Comparison of ENCODE assay signal across 8 cellular contexts in genomic region chr2:217943379-217944321, GRCh38. TPM values are rescaled to one million over a fixed set of nuclear protein-coding genes. Genes with fewer than 3 reads are reported as not detected.
DNase-seq lines count a peak whose midpoint lies in the region; ATAC-seq and TF ChIP-seq lines count a peak whose summit lies in the region.

No MANE protein-coding gene starts in this region.

- TF ChIP-seq POLR2A in heart left ventricle (IDR thresholded peaks at IDR 0.05), result peak; percentile 64 to 96

- H4K91ac ChIP-seq in trophoblast cell (ENCODE audit: low read depth, low read length), result peak overlapping the region; percentile 10

- in situ Hi-C loops in Caki2 (cut with HindIII; ENCODE audit: low pct_unique_long_range_greater_than_20kb, low sequenced_read_pairs), result no loop called here

- intact Hi-C loops in heart left ventricle (cut with DNase I), result loop anchor here in 9 of 10 donors (1.0 to 5.0 kb wide), 8 partner anchors 39 to 156 kb away; no protein-coding TSS in a partner anchor

- no peaks in the 10 kb centered on the region for H3K9me3 Mint-ChIP-seq in activated T-helper 17 cell treated with anti-CD3 and anti-CD28 coated beads, Interleukin-2, amount 50 U/mL, for 72 hours

- TF ChIP-seq CTCF in heart left ventricle (IDR thresholded peaks at IDR 0.05), result peak; percentile 24 to 67 (median 52)

- peak overlapping the region; percentile 92 to 99 (median 96) for H3K27ac ChIP-seq in heart left ventricle
- no peak overlapping the region for H3K27ac ChIP-seq in trophoblast cell (ENCODE audit: low read depth, low read length)

- no peak overlapping the region for H3K9ac ChIP-seq in trophoblast cell (ENCODE audit: low read length)

- no peak overlapping the region for H2AK5ac ChIP-seq in trophoblast cell (ENCODE audit: low read length)

- no peak overlapping the region for H3K18ac ChIP-seq in trophoblast cell (ENCODE audit: low read length)

- H4K8ac ChIP-seq in trophoblast cell (ENCODE audit: low read depth, low read length), result no peak overlapping the region

- peaks cover 0 to 2% (median 0%) of the 10 kb centered on the region in 9 donors for H3K36me3 ChIP-seq in heart left ventricle
- no peaks in the 10 kb centered on the region for H3K36me3 ChIP-seq in trophoblast cell (ENCODE audit: control insufficient read depth in 1 of 2, insufficient read depth in 2 of 2, low read length in 2 of 2)

- no peak overlapping the region for H3K4me3 Mint-ChIP-seq in activated T-helper 17 cell treated with anti-CD3 and anti-CD28 coated beads, Interleukin-2, amount 50 U/mL, for 72 hours

- H3K4me1 Mint-ChIP-seq in activated T-helper 17 cell treated with anti-CD3 and anti-CD28 coated beads, Interleukin-2, amount 50 U/mL, for 72 hours, result no peaks in the 10 kb centered on the region

- H3K9me3 ChIP-seq in heart left ventricle, result no peaks in the 10 kb centered on the region
- H3K9me3 ChIP-seq in trophoblast cell (ENCODE audit: insufficient read depth, low read depth, low read length), result no peaks in the 10 kb centered on the region

- peaks cover 8 to 82% (median 65%) of the 10 kb centered on the region in 12 donors for H3K4me1 ChIP-seq in heart left ventricle
- H3K4me1 ChIP-seq in trophoblast cell (ENCODE audit: control insufficient read depth in 1 of 2, insufficient read depth in 2 of 2, low read length in 2 of 2), result peaks cover 12 to 14% of the 10 kb centered on the region in 2 experiments

- no peak overlapping the region for H3K27ac Mint-ChIP-seq in activated T-helper 17 cell treated with anti-CD3 and anti-CD28 coated beads, Interleukin-2, amount 50 U/mL, for 72 hours

- H3K23ac ChIP-seq in trophoblast cell (ENCODE audit: low read length), result no peak overlapping the region

- no peak overlapping the region for H2BK120ac ChIP-seq in trophoblast cell (ENCODE audit: insufficient read depth, low read length, poor library complexity)

- no peak overlapping the region for H2BK12ac ChIP-seq in trophoblast cell (ENCODE audit: low read length)

- H3K27me3 ChIP-seq in heart left ventricle, result no peaks in the 10 kb centered on the region
- no peaks in the 10 kb centered on the region for H3K27me3 ChIP-seq in trophoblast cell (ENCODE audit: insufficient read depth, low read length)

- peak; percentile 56 for DNase-seq in Caki2 (ENCODE audit: low read depth)
- peak; percentile 29 to 39 for DNase-seq in Kasumi-1 (lab: John Stamatoyannopoulos, UW)
- DNase-seq in heart left ventricle, result peak; percentile 91 to 94 (median 92)
- DNase-seq in trophoblast cell, result peak; percentile 36 to 51
- DNase-seq in activated gamma-delta T cell (lab: John Stamatoyannopoulos, UW), result no peak

- no peaks in the 10 kb centered on the region for H3K79me2 ChIP-seq in trophoblast cell (ENCODE audit: control insufficient read depth, insufficient read depth, low read length, poor library complexity)

- no peak overlapping the region for H3K14ac ChIP-seq in trophoblast cell (ENCODE audit: low read length)

- no peak overlapping the region for H4K12ac ChIP-seq in trophoblast cell (ENCODE audit: low read depth, low read length)

- H3K79me1 ChIP-seq in trophoblast cell (ENCODE audit: low read length), result peaks cover 2% of the 10 kb centered on the region

- peak overlapping the region; percentile 56 to 95 (median 82) for H3K4me3 ChIP-seq in heart left ventricle
- peak overlapping the region; percentile 13 for H3K4me3 ChIP-seq in trophoblast cell (ENCODE audit: low read depth, low read length)

- no peaks in the 10 kb centered on the region for H3K36me3 Mint-ChIP-seq in activated T-helper 17 cell treated with anti-CD3 and anti-CD28 coated beads, Interleukin-2, amount 50 U/mL, for 72 hours (ENCODE audit: low read depth)

- H2AFZ ChIP-seq in trophoblast cell (ENCODE audit: insufficient read depth, low read length, poor library complexity), result no peak overlapping the region

- H3K4ac ChIP-seq in trophoblast cell (ENCODE audit: low read depth, low read length), result no peak overlapping the region

- H2BK5ac ChIP-seq in trophoblast cell (ENCODE audit: low read depth, low read length, poor library complexity), result no peak overlapping the region

- peak overlapping the region; percentile 46 for H3K4me2 ChIP-seq in trophoblast cell (ENCODE audit: low read length)

- WGBS in heart left ventricle, 4 donors, result 0 to 3% (median 1%) methylated on average over 10 to 16 of the region's 16 CpGs
- WGBS in trophoblast cell (ENCODE audit: extremely low coverage, insufficient coverage, insufficient read length), result 100% methylated on average over 3 of the region's 16 CpGs

- H3K27me3 Mint-ChIP-seq in activated T-helper 17 cell treated with anti-CD3 and anti-CD28 coated beads, Interleukin-2, amount 50 U/mL, for 72 hours, result peaks cover 45% of the 10 kb centered on the region

- ATAC-seq in activated T-helper 17 cell treated with anti-CD3 and anti-CD28 coated beads, Interleukin-2, amount 50 U/mL, for 72 hours (replicated peaks), result peak; percentile 22
- ATAC-seq in heart left ventricle (peak; percentile 87 to 90 (median 90)), HG02852 (IDR thresholded peaks at IDR 0.05; ENCODE audit: unreplicated experiment) (no peak), GM21529 (IDR thresholded peaks at IDR 0.05; ENCODE audit: unreplicated experiment) (no peak)

RNA-seq across cellular contexts. Expression of gene TNS1, which starts 59.1 kb away (rescaled TPM):
- total RNA-seq in Caki2 (2014; rRNA removed; shearing (Covaris generic); ENCODE audit: low replicate concordance), result 0.61 and 0.68 TPM in 2 replicates
- 10 to 100 TPM in 1 of 2 donors, 1 to 10 TPM in 1; 4.4 to 44.9 TPM for total RNA-seq in activated T-helper 17 cell treated with anti-CD3 and anti-CD28 coated beads, Interleukin-2, amount 50 U/mL, for 72 hours
- 100 to 1,000 TPM; 513 to 899 (median 742) TPM for total RNA-seq in heart left ventricle
- 100 to 1,000 TPM; 243 to 339 TPM for polyA plus RNA-seq in heart left ventricle
- polyA plus RNA-seq in trophoblast cell (2013), result 1.5 and 2.0 TPM in 2 replicates

Comparison
In these comparisons a context has a peak if more than half of its experiments do, and no peak if none do; other contexts are left out.
1. ATAC-seq: peak in activated T-helper 17 cell treated with anti-CD3 and anti-CD28 coated beads, Interleukin-2, amount 50 U/mL, for 72 hours (single experiment) and heart left ventricle (4 of 4); none in HG02852 (single experiment) and GM21529 (single experiment).
2. RNA of gene TNS1, which starts 59.1 kb away (total RNA-seq): 513 to 899 TPM in heart left ventricle; 4.4 to 44.9 TPM in activated T-helper 17 cell treated with anti-CD3 and anti-CD28 coated beads, Interleukin-2, amount 50 U/mL, for 72 hours and 0.61 to 0.68 TPM in Caki2; every median in the first group is over 10 times any median in the second.